Comparison of ENCODE assay signal across 1 cellular context in genomic region chr1:229341811-229342304, GRCh38.
A peak's percentile ranks its signal among the peaks of the same experiment; 100 is the strongest.
TF ChIP-seq lines count a peak whose summit lies in the region.

No MANE protein-coding gene starts in this region.

TF ChIP-seq in GM12878, 131 proteins besides CTCF, POLR2A, EP300 and RAD21 (continued from another document):
- TF ChIP-seq ZBTB11 (CRISPR knock-in tag; IDR thresholded peaks at IDR 0.05), result no peak
- 0 out of 2 replicates have a peak, but pooled peaks have one; percentile 65 for TF ChIP-seq LARP7 (IDR thresholded peaks at IDR 0.05)
- TF ChIP-seq, protein P1, sequence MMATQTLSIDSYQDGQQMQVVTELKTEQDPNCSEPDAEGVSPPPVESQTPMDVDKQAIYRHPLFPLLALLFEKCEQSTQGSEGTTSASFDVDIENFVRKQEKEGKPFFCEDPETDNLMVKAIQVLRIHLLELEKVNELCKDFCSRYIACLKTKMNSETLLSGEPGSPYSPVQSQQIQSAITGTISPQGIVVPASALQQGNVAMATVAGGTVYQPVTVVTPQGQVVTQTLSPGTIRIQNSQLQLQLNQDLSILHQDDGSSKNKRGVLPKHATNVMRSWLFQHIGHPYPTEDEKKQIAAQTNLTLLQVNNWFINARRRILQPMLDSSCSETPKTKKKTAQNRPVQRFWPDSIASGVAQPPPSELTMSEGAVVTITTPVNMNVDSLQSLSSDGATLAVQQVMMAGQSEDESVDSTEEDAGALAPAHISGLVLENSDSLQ (IDR thresholded peaks at IDR 0.05), result no peak
- TF ChIP-seq RFX5 (IDR thresholded peaks at IDR 0.05; ENCODE audit: low read depth, low read length), result no peak
- TF ChIP-seq NR2F1 (conservative IDR thresholded peaks at IDR 0.05), result no peak
- TF ChIP-seq, protein P2, sequence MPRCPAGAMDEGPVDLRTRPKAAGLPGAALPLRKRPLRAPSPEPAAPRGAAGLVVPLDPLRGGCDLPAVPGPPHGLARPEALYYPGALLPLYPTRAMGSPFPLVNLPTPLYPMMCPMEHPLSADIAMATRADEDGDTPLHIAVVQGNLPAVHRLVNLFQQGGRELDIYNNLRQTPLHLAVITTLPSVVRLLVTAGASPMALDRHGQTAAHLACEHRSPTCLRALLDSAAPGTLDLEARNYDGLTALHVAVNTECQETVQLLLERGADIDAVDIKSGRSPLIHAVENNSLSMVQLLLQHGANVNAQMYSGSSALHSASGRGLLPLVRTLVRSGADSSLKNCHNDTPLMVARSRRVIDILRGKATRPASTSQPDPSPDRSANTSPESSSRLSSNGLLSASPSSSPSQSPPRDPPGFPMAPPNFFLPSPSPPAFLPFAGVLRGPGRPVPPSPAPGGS (IDR thresholded peaks at IDR 0.05; ENCODE audit: borderline replicate concordance, insufficient read depth, low read depth, low read length, poor library complexity, severe bottlenecking), result no peak
- TF ChIP-seq POU2F2 (IDR thresholded peaks at IDR 0.05; ENCODE audit: borderline replicate concordance, low read depth, low read length), result no peak
- TF ChIP-seq, protein P3, sequence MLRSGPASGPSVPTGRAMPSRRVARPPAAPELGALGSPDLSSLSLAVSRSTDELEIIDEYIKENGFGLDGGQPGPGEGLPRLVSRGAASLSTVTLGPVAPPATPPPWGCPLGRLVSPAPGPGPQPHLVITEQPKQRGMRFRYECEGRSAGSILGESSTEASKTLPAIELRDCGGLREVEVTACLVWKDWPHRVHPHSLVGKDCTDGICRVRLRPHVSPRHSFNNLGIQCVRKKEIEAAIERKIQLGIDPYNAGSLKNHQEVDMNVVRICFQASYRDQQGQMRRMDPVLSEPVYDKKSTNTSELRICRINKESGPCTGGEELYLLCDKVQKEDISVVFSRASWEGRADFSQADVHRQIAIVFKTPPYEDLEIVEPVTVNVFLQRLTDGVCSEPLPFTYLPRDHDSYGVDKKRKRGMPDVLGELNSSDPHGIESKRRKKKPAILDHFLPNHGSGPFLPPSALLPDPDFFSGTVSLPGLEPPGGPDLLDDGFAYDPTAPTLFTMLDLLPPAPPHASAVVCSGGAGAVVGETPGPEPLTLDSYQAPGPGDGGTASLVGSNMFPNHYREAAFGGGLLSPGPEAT (IDR thresholded peaks at IDR 0.05; ENCODE audit: low read depth), result no peak
- TF ChIP-seq, protein P4, sequence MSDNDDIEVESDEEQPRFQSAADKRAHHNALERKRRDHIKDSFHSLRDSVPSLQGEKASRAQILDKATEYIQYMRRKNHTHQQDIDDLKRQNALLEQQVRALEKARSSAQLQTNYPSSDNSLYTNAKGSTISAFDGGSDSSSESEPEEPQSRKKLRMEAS (IDR thresholded peaks at IDR 0.05; ENCODE audit: low read depth, low read length), result no peak
- 0 out of 2 replicates have a peak, but pooled peaks have one; percentile 39 for TF ChIP-seq NFXL1 (IDR thresholded peaks at IDR 0.05; ENCODE audit: borderline replicate concordance)
- TF ChIP-seq EGR1 (IDR thresholded peaks at IDR 0.05; ENCODE audit: borderline replicate concordance in 1 of 2, low read depth in 2 of 2, low read length in 2 of 2), result no peak
- no peak for TF ChIP-seq POLR2AphosphoS2 (IDR thresholded peaks at IDR 0.05; ENCODE audit: low read depth, low read length)
- 0 out of 2 replicates have a peak, but pooled peaks have one; percentile 29 for TF ChIP-seq ZNF217 (IDR thresholded peaks at IDR 0.05)
- TF ChIP-seq HCFC1 (IDR thresholded peaks at IDR 0.05; ENCODE audit: low read length), result no peak
